Comparison of ENCODE assay signal across 8 cellular contexts in genomic region chrX:49171752-49172279, GRCh38. TPM values are rescaled to one million over a fixed set of nuclear protein-coding genes. Genes with fewer than 3 reads are reported as not detected.
DNase-seq lines count a peak whose midpoint lies in the region; ATAC-seq and TF ChIP-seq lines count a peak whose summit lies in the region.

Gene PLP2 (plus strand): TSS chrX:49171898. CDS start chrX:49172001, 103 bp downstream.

- CTCF ChIA-PET in GM10248 (lab: Yijun Ruan, JAX) = interaction anchor here (1.2 to 2.0 kb wide), 2 partner anchors 8 to 16 kb away, joined by 4 to 7 read pairs; no protein-coding TSS in a partner anchor

- H3K4me3 Mint-ChIP-seq in neural crest cell = peak within 1 kb of the TSS; percentile 38

- TF ChIP-seq POLR2A in esophagus squamous epithelium (IDR thresholded peaks at IDR 0.05) = peak in 2 of 4 donors; percentile 66 to 77
- no peak for TF ChIP-seq POLR2A in thyroid gland (IDR thresholded peaks at IDR 0.05)

- 81% methylated on average over 3 of the region's 46 CpGs; no CpG with 5 or more reads in 1 of the 2 donors for WGBS in esophagus squamous epithelium, 2 donors
- WGBS in thyroid gland, 2 donors = 0% methylated on average over 7 of the region's 46 CpGs; no CpG with 5 or more reads in 1 of the 2 donors

- H3K9me3 ChIP-seq in esophagus squamous epithelium = no peaks in the 10 kb centered on the region
- no peaks in the 10 kb centered on the region for H3K9me3 ChIP-seq in thyroid gland

- H3K9me3 Mint-ChIP-seq in neural crest cell = no peaks in the 10 kb centered on the region

- POLR2A ChIA-PET in GM10248 (lab: Yijun Ruan, JAX) = no interaction called here

- peak within 1 kb of the TSS; percentile 63 to 75 (median 66) for H3K4me3 ChIP-seq in esophagus squamous epithelium
- H3K4me3 ChIP-seq in thyroid gland (replicated peaks in 1 of 3) = peak within 1 kb of the TSS; percentile 6 to 35 (median 9)

- peak within 1 kb of the TSS; percentile 93 to 96 (median 95) for H3K27ac ChIP-seq in esophagus squamous epithelium
- peak within 1 kb of the TSS; percentile 21 to 69 (median 59) for H3K27ac ChIP-seq in thyroid gland

- intact Hi-C loops in esophagus squamous epithelium (cut with DNase I) (no loop called here), thyroid gland (cut with DNase I) (no loop called here)

- H3K27me3 Mint-ChIP-seq in neural crest cell (ENCODE audit: low read depth) = peaks cover 58% of the 10 kb centered on the region

- H3K4me1 Mint-ChIP-seq in neural crest cell = peaks cover 10% of the 10 kb centered on the region

- H3K4me1 ChIP-seq in esophagus squamous epithelium (peaks cover 0 to 74% (median 9%) of the 10 kb centered on the region in 3 donors), thyroid gland (peaks cover 6 to 8% of the 10 kb centered on the region in 2 donors)

- H3K36me3 ChIP-seq in esophagus squamous epithelium = peaks cover 0 to 31% (median 0%) of the 10 kb centered on the region in 3 donors
- no peaks in the 10 kb centered on the region for H3K36me3 ChIP-seq in thyroid gland

- ATAC-seq in HG02610 (IDR thresholded peaks at IDR 0.05; ENCODE audit: unreplicated experiment) = peak; percentile 43

- peak; percentile 50 for DNase-seq in GM10248 (ENCODE audit: extremely low spot score)
- DNase-seq in NCI-H69 (lab: John Stamatoyannopoulos, UW) = peak; percentile 79
- peak; percentile 79 for DNase-seq in activated T-cell treated with anti-CD3 and anti-CD28 coated beads, Interleukin-2, amount 50 U/mL, for 1 hour
- no peak for DNase-seq in esophagus squamous epithelium (lab: John Stamatoyannopoulos, UW)
- no peak for DNase-seq in neural crest cell (ENCODE audit: low read depth, low spot score)
- DNase-seq in thyroid gland = peak; percentile 27 to 36
- no peak for DNase-seq in occipital lobe (lab: John Stamatoyannopoulos, UW)

- TF ChIP-seq CTCF in GM10248 (IDR thresholded peaks at IDR 0.05; ENCODE audit: control extremely low read depth, extremely low read depth, low read depth, missing control alignments) (no peak), esophagus squamous epithelium (IDR thresholded peaks at IDR 0.05) (no peak), neural crest cell (conservative IDR thresholded peaks at IDR 0.05) (no peak), thyroid gland (IDR thresholded peaks at IDR 0.05) (no peak)

- peaks cover 5% of the 10 kb centered on the region for H3K36me3 Mint-ChIP-seq in neural crest cell (ENCODE audit: low read depth)

- H3K27ac Mint-ChIP-seq in neural crest cell (ENCODE audit: unreplicated experiment) = no peak within 1 kb of the TSS

- no peaks in the 10 kb centered on the region for H3K27me3 ChIP-seq in esophagus squamous epithelium
- H3K27me3 ChIP-seq in thyroid gland = no peaks in the 10 kb centered on the region

RNA-seq across cellular contexts. Expression of gene PLP2, which starts in this region (rescaled TPM):
- total RNA-seq in esophagus squamous epithelium (100 to 1,000 TPM; 134 to 187 (median 152) TPM), neural crest cell (0.75 and 0.89 TPM in 2 replicates), thyroid gland (10 to 100 TPM in 3 of 4 donors, 1 to 10 TPM in 1; 6.2 to 25.7 (median 14.6) TPM), occipital lobe (0.62 TPM)

Comparison
In these comparisons a context has a peak if more than half of its experiments do, and no peak if none do; other contexts are left out.
1. RNA of gene PLP2 (total RNA-seq): 134 to 187 TPM in esophagus squamous epithelium; 6.2 to 25.7 TPM in thyroid gland, 0.75 to 0.89 TPM in neural crest cell and 0.62 TPM in occipital lobe (single experiment); every median in the first group is over 4 times any median in the second.
2. DNase-seq: peak in GM10248 (single experiment), NCI-H69 (single experiment), activated T-cell treated with anti-CD3 and anti-CD28 coated beads, Interleukin-2, amount 50 U/mL, for 1 hour (single experiment) and thyroid gland (2 of 2); none in esophagus squamous epithelium (single experiment), neural crest cell (single experiment) and occipital lobe (single experiment).